ENCODE assay signal across 8 cellular contexts in the genomic region with DNA sequence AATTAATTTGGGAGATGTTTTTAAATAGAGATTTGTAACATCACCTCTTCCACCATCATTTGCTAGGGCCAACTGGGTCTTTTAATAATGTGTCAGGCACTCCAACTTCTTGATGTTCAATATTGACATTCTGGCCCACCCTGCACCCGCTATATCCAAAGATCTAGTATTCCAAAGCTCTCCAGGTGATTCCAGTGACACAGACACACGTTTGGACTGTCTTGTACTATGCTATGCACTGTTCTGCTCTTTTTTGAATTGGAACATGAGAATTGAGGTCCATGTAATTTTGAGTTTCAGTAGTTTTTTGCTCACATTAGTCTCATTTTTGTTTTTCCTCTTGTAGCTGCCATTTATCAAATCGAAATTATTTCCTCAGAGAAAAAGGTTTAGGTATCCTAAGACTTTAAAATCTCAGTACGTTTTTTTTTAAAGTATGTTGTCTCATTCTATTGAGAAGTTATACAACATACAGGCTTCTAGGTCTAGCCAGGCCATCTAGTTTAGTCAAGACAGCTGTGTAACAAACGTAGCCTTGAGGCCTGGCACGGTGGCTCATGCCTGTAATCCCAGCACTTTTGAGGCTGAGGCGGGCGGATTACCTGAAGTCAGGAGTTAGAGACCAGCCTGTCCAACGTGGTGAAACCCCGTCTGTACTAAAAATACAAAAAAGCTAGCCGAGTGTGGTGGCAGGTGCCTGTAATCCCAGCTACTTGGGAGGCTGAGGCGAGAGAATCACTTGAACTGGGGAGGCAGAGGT. TPM values are rescaled to one million over a fixed set of nuclear protein-coding genes. Genes with fewer than 3 reads are reported as not detected.
DNase-seq lines count a peak whose midpoint lies in the region; ATAC-seq and TF ChIP-seq lines count a peak whose summit lies in the region.

No MANE protein-coding gene starts in this region.

- peak overlapping the region in 2 of 3 donors; percentile 100 for H3K27ac Mint-ChIP-seq in CD4-positive, CD25-positive, alpha-beta regulatory T cell

- H3K4me3 Mint-ChIP-seq in CD4-positive, CD25-positive, alpha-beta regulatory T cell, result no peak overlapping the region

- no peak overlapping the region for H3K9ac ChIP-seq in MM.1S (ENCODE audit: low read length)

- peaks cover 20 to 32% (median 31%) of the 10 kb centered on the region in 4 donors for H3K4me1 Mint-ChIP-seq in CD4-positive, CD25-positive, alpha-beta regulatory T cell

- no peaks in the 10 kb centered on the region for H3K9me2 ChIP-seq in MM.1S (replicated peaks; ENCODE audit: insufficient read depth, low read length)

- TF ChIP-seq CTCF in MM.1S (IDR thresholded peaks at IDR 0.05; ENCODE audit: low read length), result no peak
- TF ChIP-seq CTCF in osteoblast (IDR thresholded peaks at IDR 0.05; ENCODE audit: extremely low read depth, low read depth, low read length), result no peak

- H3K27ac ChIP-seq in CD4-positive, CD25-positive, alpha-beta regulatory T cell (ENCODE audit: insufficient read depth, low read length, poor library complexity, severe bottlenecking), result peak overlapping the region; percentile 100
- H3K27ac ChIP-seq in MM.1S (ENCODE audit: low read length) (no peak overlapping the region), ectodermal cell (ENCODE audit: insufficient read depth, low read depth, low read length, poor library complexity, severe bottlenecking) (no peak overlapping the region), osteoblast (ENCODE audit: low read depth, low read length) (no peak overlapping the region)

- peaks cover 8% of the 10 kb centered on the region for H3K36me3 Mint-ChIP-seq in CD4-positive, CD25-positive, alpha-beta regulatory T cell

- H3K4me2 ChIP-seq in MM.1S (ENCODE audit: low read depth, low read length) (peak overlapping the region; percentile 75; the same call in 1 of the 2 replicates), osteoblast (ENCODE audit: insufficient read depth, low read length) (peak overlapping the region; percentile 88)

- no peak for ATAC-seq in CD4-positive, CD25-positive, alpha-beta regulatory T cell (ENCODE audit: low read depth in 2 of 2)

- H2AFZ ChIP-seq in MM.1S (ENCODE audit: low read length) (no peak overlapping the region), osteoblast (ENCODE audit: low read length) (no peak overlapping the region)

- no peaks in the 10 kb centered on the region for H3K27me3 ChIP-seq in CD4-positive, CD25-positive, alpha-beta regulatory T cell (ENCODE audit: control insufficient read depth, insufficient read depth, low read length)
- no peaks in the 10 kb centered on the region for H3K27me3 ChIP-seq in MM.1S (replicated peaks; ENCODE audit: insufficient read depth, low read length)
- no peaks in the 10 kb centered on the region for H3K27me3 ChIP-seq in ectodermal cell (ENCODE audit: control insufficient read depth, insufficient read depth, low read length, poor library complexity, severe bottlenecking)
- H3K27me3 ChIP-seq in osteoblast (ENCODE audit: insufficient read depth, low read length), result no peaks in the 10 kb centered on the region

- 86 to 89% methylated on average over 11 to 12 of the region's 12 CpGs for WGBS in ectodermal cell, 2 experiments

- H3K79me2 ChIP-seq in MM.1S (ENCODE audit: low read length) (peaks cover 74% of the 10 kb centered on the region), osteoblast (ENCODE audit: insufficient read depth, low read length) (peaks cover 61% of the 10 kb centered on the region)

- H3K9me3 Mint-ChIP-seq in CD4-positive, CD25-positive, alpha-beta regulatory T cell, result peaks cover 0 to 3% (median 0%) of the 10 kb centered on the region in 7 donors

- peaks cover 13% of the 10 kb centered on the region; the same call in 1 of the 2 replicates for H3F3A ChIP-seq in MM.1S (ENCODE audit: insufficient read depth, low read length)

- no peak for DNase-seq in CD4-positive, CD25-positive, alpha-beta regulatory T cell
- DNase-seq in MM.1S (no peak), osteoblast (ENCODE audit: insufficient read length, low spot score, missing footprints) (no peak), SIG-M5 (lab: John Stamatoyannopoulos, UW) (no peak), DMS114 treated with DMSO at 0.1 percent for 48 hours (lab: John Stamatoyannopoulos, UW; ENCODE audit: unreplicated experiment) (no peak), midbrain (lab: John Stamatoyannopoulos, UW) (no peak)
- DNase-seq in activated naive CD4-positive, alpha-beta T cell treated with anti-CD3 and anti-CD28 coated beads, Interleukin-2, amount 50 U/mL, for 16 hours, result no peak

- H3K9me3 ChIP-seq in CD4-positive, CD25-positive, alpha-beta regulatory T cell (ENCODE audit: control insufficient read depth in 2 of 2, low read length in 2 of 2), result no peaks in the 10 kb centered on the region
- H3K9me3 ChIP-seq in MM.1S (replicated peaks; ENCODE audit: insufficient read depth, low read length) (no peaks in the 10 kb centered on the region), ectodermal cell (ENCODE audit: control insufficient read depth, low read length) (no peaks in the 10 kb centered on the region), osteoblast (ENCODE audit: low read depth, low read length) (no peaks in the 10 kb centered on the region)

- H4K20me1 ChIP-seq in MM.1S (ENCODE audit: insufficient read depth, low read length) (no peaks in the 10 kb centered on the region), osteoblast (ENCODE audit: insufficient read depth, low read length) (peaks cover 16% of the 10 kb centered on the region)

- H3K36me3 ChIP-seq in CD4-positive, CD25-positive, alpha-beta regulatory T cell (ENCODE audit: control insufficient read depth, insufficient read depth, low read length), result no peaks in the 10 kb centered on the region
- no peaks in the 10 kb centered on the region for H3K36me3 ChIP-seq in MM.1S (replicated peaks; ENCODE audit: insufficient read depth, low read length)
- H3K36me3 ChIP-seq in ectodermal cell (ENCODE audit: control insufficient read depth, insufficient read depth, low read length), result no peaks in the 10 kb centered on the region
- no peaks in the 10 kb centered on the region for H3K36me3 ChIP-seq in osteoblast (ENCODE audit: insufficient read depth, low read length)

- peaks cover 18% of the 10 kb centered on the region for H3K27me3 Mint-ChIP-seq in CD4-positive, CD25-positive, alpha-beta regulatory T cell

- peaks cover 67% of the 10 kb centered on the region for H3K4me1 ChIP-seq in CD4-positive, CD25-positive, alpha-beta regulatory T cell (ENCODE audit: control insufficient read depth, insufficient read depth, low read length, poor library complexity, severe bottlenecking)
- peaks cover 18% of the 10 kb centered on the region for H3K4me1 ChIP-seq in MM.1S (ENCODE audit: low read length)
- H3K4me1 ChIP-seq in ectodermal cell (ENCODE audit: control insufficient read depth, insufficient read depth, low read length), result peaks cover 14% of the 10 kb centered on the region
- peaks cover 20% of the 10 kb centered on the region for H3K4me1 ChIP-seq in osteoblast (ENCODE audit: insufficient read depth, low read length)

- H3K4me3 ChIP-seq in CD4-positive, CD25-positive, alpha-beta regulatory T cell (ENCODE audit: low read depth, low read length), result peak overlapping the region; percentile 99
- H3K4me3 ChIP-seq in MM.1S (ENCODE audit: low read length) (peak overlapping the region; percentile 66; the same call in 1 of the 2 replicates), ectodermal cell (ENCODE audit: insufficient read depth, low read depth, low read length) (peak overlapping the region; percentile 93), osteoblast (ENCODE audit: insufficient read depth, low read length) (peak overlapping the region; percentile 96)

RNA-seq across cellular contexts. Expression of a gene that starts 3.1 kb away (rescaled TPM):
- total RNA-seq in CD4-positive, CD25-positive, alpha-beta regulatory T cell, result 47.0 TPM
- 1 to 10 TPM; 3.3 to 3.8 (median 3.4) TPM for polyA plus RNA-seq in CD4-positive, CD25-positive, alpha-beta regulatory T cell
- 9.0 TPM for polyA plus RNA-seq in ectodermal cell (2013, experiment 1 of 4)
- polyA plus RNA-seq in ectodermal cell (2013, experiment 2 of 4), result 10.9 TPM
- 6.9 TPM for polyA plus RNA-seq in ectodermal cell (2013, experiment 3 of 4)
- polyA plus RNA-seq in ectodermal cell (2013, experiment 4 of 4), result 8.7 TPM
- total RNA-seq in osteoblast, result 9.4 TPM in 2 replicates

RNA-seq across cellular contexts. Expression of a gene that starts 39.0 kb away (rescaled TPM):
- 89.2 TPM for total RNA-seq in CD4-positive, CD25-positive, alpha-beta regulatory T cell
- 100 to 1,000 TPM; 117 to 136 (median 134) TPM for polyA plus RNA-seq in CD4-positive, CD25-positive, alpha-beta regulatory T cell
- 28.0 TPM for polyA plus RNA-seq in ectodermal cell (2013, experiment 1 of 4)
- 28.3 TPM for polyA plus RNA-seq in ectodermal cell (2013, experiment 2 of 4)
- 24.3 TPM for polyA plus RNA-seq in ectodermal cell (2013, experiment 3 of 4)
- polyA plus RNA-seq in ectodermal cell (2013, experiment 4 of 4), result 32.2 TPM
- 30.9 and 33.7 TPM in 2 replicates for total RNA-seq in osteoblast
